27 cellular contexts compared by ENCODE assay signal in the genomic region with DNA sequence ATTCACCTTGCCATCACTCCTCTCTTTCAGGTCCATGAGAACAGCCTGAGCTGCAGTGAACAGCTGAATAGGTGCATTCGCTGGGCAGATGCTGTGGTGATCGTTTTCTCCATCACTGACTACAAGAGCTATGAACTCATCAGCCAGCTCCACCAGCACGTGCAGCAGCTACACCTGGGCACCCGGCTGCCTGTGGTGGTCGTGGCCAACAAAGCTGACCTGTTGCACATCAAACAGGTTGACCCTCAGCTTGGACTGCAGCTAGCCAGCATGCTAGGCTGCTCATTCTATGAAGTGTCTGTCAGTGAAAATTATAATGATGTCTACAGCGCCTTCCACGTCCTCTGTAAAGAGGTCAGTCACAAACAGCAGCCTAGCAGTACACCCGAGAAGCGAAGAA. TPM values are rescaled to one million over a fixed set of nuclear protein-coding genes. Genes with fewer than 3 reads are reported as not detected.
DNase-seq lines count a peak whose midpoint lies in the region; ATAC-seq, FAIRE-seq and TF ChIP-seq lines count a peak whose summit lies in the region.
"Had no signal": no experiment of that assay in that cellular context is flagged by ENCODE, and none has a peak within 500 bp of the region (broad histone marks: within the 10 kb centered on the region; RNA-seq: fewer than 3 reads in every experiment).

No MANE protein-coding gene starts in this region.

- H3K36me3 ChIP-seq in HEK293 (ENCODE audit: control insufficient read depth in 2 of 2, insufficient read depth in 1 of 2, low read length in 2 of 2) = peaks cover 0 to 35% of the 10 kb centered on the region in 2 experiments; a peak in 1 of 3 replicates
- H3K36me3 ChIP-seq in ascending aorta = peaks cover 0 to 8% of the 10 kb centered on the region in 2 donors
- H3K36me3 ChIP-seq in kidney (ENCODE audit: control insufficient read depth in 1 of 2, insufficient read depth in 2 of 2, low read length in 2 of 2) = peaks cover 3 to 6% of the 10 kb centered on the region in 2 donors
- H3K36me3 ChIP-seq in testis (ENCODE audit: low read depth, missing control alignments) = no peaks in the 10 kb centered on the region
- H3K36me3 ChIP-seq in gastroesophageal sphincter = no peaks in the 10 kb centered on the region

- ATAC-seq in GM21825 (IDR thresholded peaks at IDR 0.05; ENCODE audit: unreplicated experiment) = no peak
- no peak for ATAC-seq in gastroesophageal sphincter
- ATAC-seq in GM19328 (IDR thresholded peaks at IDR 0.05; ENCODE audit: unreplicated experiment) = no peak
- ATAC-seq: GM12878, HepG2 had no signal

- POLR2A ChIA-PET in HEK293 (lab: Yijun Ruan, JAX) = interaction anchor here (0.8 kb wide), 1 partner anchor 153 kb away, joined by 3 read pairs; no protein-coding TSS in a partner anchor

- H3K27me3 ChIP-seq in ascending aorta (no peaks in the 10 kb centered on the region), testis (no peaks in the 10 kb centered on the region), gastroesophageal sphincter (peaks cover 13% of the 10 kb centered on the region)
- H3K27me3 ChIP-seq: right atrium auricular region, SJCRH30 had no signal

- H3K9me3 ChIP-seq in HEK293 (ENCODE audit: control insufficient read depth, insufficient read depth, low read depth, low read length) (no peaks in the 10 kb centered on the region), ascending aorta (no peaks in the 10 kb centered on the region), kidney (ENCODE audit: control insufficient read depth in 1 of 2, low read length in 2 of 2) (no peaks in the 10 kb centered on the region), testis (no peaks in the 10 kb centered on the region), gastroesophageal sphincter (no peaks in the 10 kb centered on the region)
- H3K9me3 ChIP-seq: esophagus muscularis mucosa, right atrium auricular region, SJCRH30 had no signal

- WGBS in testis, 2 donors = 84 to 93% methylated on average over 3 to 9 of the region's 9 CpGs
- WGBS in gastroesophageal sphincter (ENCODE audit: low coverage in 1 of 2), 2 donors = 39 to 92% methylated on average over 4 to 5 of the region's 9 CpGs

- no peak for TF ChIP-seq EP300 in gastroesophageal sphincter (IDR thresholded peaks at IDR 0.05)

- no peak for TF ChIP-seq CTCF in HEK293 (tag by site-specific recombination; IDR thresholded peaks at IDR 0.05)
- TF ChIP-seq CTCF in ascending aorta (IDR thresholded peaks at IDR 0.05) = no peak
- TF ChIP-seq CTCF in kidney (IDR thresholded peaks at IDR 0.05; ENCODE audit: borderline replicate concordance, extremely low read depth, insufficient read depth) = no peak
- TF ChIP-seq CTCF in testis (IDR thresholded peaks at IDR 0.05) = no peak
- no peak for TF ChIP-seq CTCF in gastroesophageal sphincter (IDR thresholded peaks at IDR 0.05)

- H3K4me1 ChIP-seq in HEK293 (ENCODE audit: control insufficient read depth, insufficient read depth, low read length) (no peaks in the 10 kb centered on the region), ascending aorta (peaks cover 0 to 35% of the 10 kb centered on the region in 2 donors), kidney (ENCODE audit: control insufficient read depth in 1 of 2, insufficient read depth in 1 of 2, low read depth in 1 of 2, low read length in 2 of 2) (peaks cover 0 to 25% of the 10 kb centered on the region in 2 donors), testis (peaks cover 39% of the 10 kb centered on the region), gastroesophageal sphincter (peaks cover 0 to 56% (median 2%) of the 10 kb centered on the region in 3 donors)

- H3K9ac ChIP-seq in kidney (ENCODE audit: low read length in 2 of 2) = no peak overlapping the region
- H3K9ac ChIP-seq: BLaER1 treated with 17β-estradiol and CSF1 and Interleukin-3, amounts not matched to agents 10 nM and 100 nM had no signal

- DNase-seq in ascending aorta (ENCODE audit: low spot score in 2 of 2) = no peak
- DNase-seq in kidney = no peak
- DNase-seq in testis = no peak
- DNase-seq: activated CD4-positive, alpha-beta T cell treated with anti-CD3 and anti-CD28 coated beads for 48 hours; activated CD8-positive, alpha-beta memory T cell treated with anti-CD3 and anti-CD28 coated beads for 24 hours; activated T-cell treated with anti-CD3 and anti-CD28 coated beads for 4 hours; amygdala; cortex of kidney; foreskin fibroblast; Kasumi-1; MV-4-11; NCI-H1436 treated with DMSO at 0.1 percent for 48 hours; NCI-H82; SJCRH30; stimulated activated CD8-positive, alpha-beta memory T cell treated with anti-CD3 and anti-CD28 coated beads, Interleukin-4, amount 100 ng/mL, for 48 hours; T1000 had no signal

- intact Hi-C loops in ascending aorta (cut with DNase I) = loop anchor here (5.0 to 10.0 kb wide), 3 partner anchors 117 to 831 kb away; a partner anchor contains a TSS
- intact Hi-C loops in kidney (cut with DNase I) = no loop called here
- intact Hi-C loops in testis (cut with DNase I; ENCODE audit: low total_unique reads) = loop anchor here (10.0 kb wide), 1 partner anchor 151 kb away; no protein-coding TSS in a partner anchor

- TF ChIP-seq POLR2A in testis (IDR thresholded peaks at IDR 0.05) (no peak), gastroesophageal sphincter (IDR thresholded peaks at IDR 0.05) (no peak)

- H3K4me3 ChIP-seq in HEK293 (ENCODE audit: low read depth, low read length) = no peak overlapping the region
- peak overlapping the region in 1 of 2 donors; percentile 45 for H3K4me3 ChIP-seq in ascending aorta
- H3K4me3 ChIP-seq in kidney (ENCODE audit: low read length in 2 of 2) = peak overlapping the region; percentile 10 to 72
- H3K4me3 ChIP-seq in testis = no peak overlapping the region
- no peak overlapping the region for H3K4me3 ChIP-seq in gastroesophageal sphincter
- H3K4me3 ChIP-seq: BLaER1 treated with 17β-estradiol and CSF1 and Interleukin-3, amounts not matched to agents 10 nM and 100 nM; esophagus muscularis mucosa; GM12878; SJCRH30 had no signal

- FAIRE-seq in kidney (lab: Jason Lieb, UNC) = no peak
- FAIRE-seq: bronchial epithelial cell, GM12878, HepG2 had no signal

- CTCF ChIA-PET in HEK293 (lab: Yijun Ruan, JAX) = interaction anchor here (1.3 kb wide), 1 partner anchor 46 kb away, joined by 3 read pairs; no protein-coding TSS in a partner anchor

- H3K27ac ChIP-seq in HEK293 (ENCODE audit: extremely low read depth, low read depth, low read length) (no peak overlapping the region), ascending aorta (peak overlapping the region; percentile 68 to 79), kidney (ENCODE audit: low read depth in 2 of 2, low read length in 2 of 2) (no peak overlapping the region), testis (peak overlapping the region; percentile 21 to 41), gastroesophageal sphincter (no peak overlapping the region)
- H3K27ac ChIP-seq: BLaER1 treated with 17β-estradiol and CSF1 and Interleukin-3, amounts not matched to agents 10 nM and 100 nM; esophagus muscularis mucosa; SJCRH30; VCaP had no signal

TF ChIP-seq in HEK293, 187 proteins besides CTCF, POLR2A, EP300 and RAD21:
- TF ChIP-seq MYNN (tag by site-specific recombination; IDR thresholded peaks at IDR 0.05; ENCODE audit: borderline replicate concordance) (no peak), SCRT2 (tag by site-specific recombination; IDR thresholded peaks at IDR 0.05) (peak; percentile 75), SCRT1 (tag by site-specific recombination; IDR thresholded peaks at IDR 0.05; ENCODE audit: borderline replicate concordance) (0 out of 2 replicates have a peak, but pooled peaks have one; percentile 50)

RNA-seq across cellular contexts. Expression of a gene that starts 3.2 kb away (rescaled TPM):
- total RNA-seq in ascending aorta (not detected), kidney (4.3 TPM), testis (10 to 100 TPM; 16.7 to 25.5 TPM), gastroesophageal sphincter (1 to 10 TPM in 3 of 4 donors, under 1 TPM in 1; 0.62 to 8.8 (median 2.6) TPM)
- polyA plus RNA-seq in kidney (ENCODE audit: insufficient read depth, low read depth, low replicate concordance) (45.9 TPM), testis (ENCODE audit: insufficient read depth, low read depth, low replicate concordance) (15.3 TPM)

Comparison
In these comparisons a context has a peak if more than half of its experiments do, and no peak if none do; other contexts are left out.
1. H3K27ac ChIP-seq: peak in ascending aorta (2 of 2) and testis (2 of 2); none in HEK293 (single experiment), kidney (0 of 2) and gastroesophageal sphincter (0 of 4).
2. H3K4me3 ChIP-seq: peak in kidney (2 of 2); none in HEK293 (single experiment), testis (0 of 2) and gastroesophageal sphincter (0 of 2).